In genomic region chr7:51660516-51660915, GRCh38 we compare ENCODE assay signal across 3 cellular contexts.
"Had no signal": no experiment of that assay in that cellular context is flagged by ENCODE, and none has a peak within 500 bp of the region (broad histone marks: within the 10 kb centered on the region; RNA-seq: fewer than 3 reads in every experiment).

No MANE protein-coding gene starts in this region.

- ATAC-seq: GM12878 had no signal

- H3K4me3 ChIP-seq: GM12878 had no signal

- DNase-seq: GDM1, GF-D8 had no signal
